Comparison of ENCODE assay signal across 1 cellular context in genomic region chr7:148543-148931, GRCh38.
TF ChIP-seq lines count a peak whose summit lies in the region.

No MANE protein-coding gene starts in this region.

TF ChIP-seq in SK-N-SH, 30 proteins besides CTCF, POLR2A, EP300 and RAD21 (continued from another document):
- no peak for TF ChIP-seq ZBTB33 (IDR thresholded peaks at IDR 0.05; ENCODE audit: borderline replicate concordance, low read depth)
- TF ChIP-seq TAF1 (IDR thresholded peaks at IDR 0.05; ENCODE audit: borderline replicate concordance, low read depth, low read length) = no peak
- TF ChIP-seq FOXM1 (IDR thresholded peaks at IDR 0.05; ENCODE audit: low read depth) = no peak
- no peak for TF ChIP-seq GATA2 (CRISPR knock-in tag; IDR thresholded peaks at IDR 0.05)
- TF ChIP-seq PBX3 (IDR thresholded peaks at IDR 0.05) = no peak
- no peak for TF ChIP-seq FOSL2 (IDR thresholded peaks at IDR 0.05; ENCODE audit: borderline replicate concordance, low read depth)
TF ChIP-seq in SK-N-SH: peak in this region for 0.
